ENCODE assay signal across 1 cellular context in genomic region chr15:63362196-63362595, GRCh38.
TF ChIP-seq lines count a peak whose summit lies in the region.

No MANE protein-coding gene starts in this region.

TF ChIP-seq in IMR-90, 13 proteins besides CTCF, POLR2A, EP300 and RAD21:
- TF ChIP-seq MAFK (IDR thresholded peaks at IDR 0.05; ENCODE audit: low read depth, low read length) (no peak), MAZ (IDR thresholded peaks at IDR 0.05; ENCODE audit: borderline replicate concordance, low read depth, low read length) (no peak), NFE2L2 (IDR thresholded peaks at IDR 0.05; ENCODE audit: low read depth, low read length) (no peak), RFX5 (IDR thresholded peaks at IDR 0.05; ENCODE audit: low read depth, low read length) (no peak), CHD1 (IDR thresholded peaks at IDR 0.05; ENCODE audit: low read depth, low read length) (no peak), ELK1 (IDR thresholded peaks at IDR 0.05; ENCODE audit: borderline replicate concordance, low read depth, low read length) (no peak), MXI1 (IDR thresholded peaks at IDR 0.05; ENCODE audit: borderline replicate concordance, low read depth, low read length) (no peak), CEBPB (IDR thresholded peaks at IDR 0.05; ENCODE audit: low read depth, low read length) (no peak), FOS (IDR thresholded peaks at IDR 0.05; ENCODE audit: low read depth, low read length) (no peak), SMC3 (IDR thresholded peaks at IDR 0.05; ENCODE audit: low read depth, low read length) (no peak), USF2 (IDR thresholded peaks at IDR 0.05; ENCODE audit: low read depth, low read length) (no peak)
TF ChIP-seq in IMR-90: peak in this region for 0.
